Comparison of ENCODE assay signal across 8 cellular contexts in genomic region chr22:39520874-39521857, GRCh38. TPM values are rescaled to one million over a fixed set of nuclear protein-coding genes. Genes with fewer than 3 reads are reported as not detected.
DNase-seq lines count a peak whose midpoint lies in the region; ATAC-seq and TF ChIP-seq lines count a peak whose summit lies in the region.

No MANE protein-coding gene starts in this region.

- H3K4me1 Mint-ChIP-seq in CD14-positive monocyte, result peaks cover 60% of the 10 kb centered on the region

- WGBS in hepatocyte (ENCODE audit: low lambda C conversion rate, missing lambda C conversion rate), result 3% methylated on average over 43 of the region's 55 CpGs

- H3K9me3 Mint-ChIP-seq in CD14-positive monocyte, result no peaks in the 10 kb centered on the region

- TF ChIP-seq CTCF in CD14-positive monocyte (IDR thresholded peaks at IDR 0.05) (no peak), astrocyte of the cerebellum (IDR thresholded peaks at IDR 0.05; ENCODE audit: low read depth, low read length, missing control alignments) (no peak), hepatocyte (IDR thresholded peaks at IDR 0.05; ENCODE audit: poor library complexity) (no peak), gastrocnemius medialis (IDR thresholded peaks at IDR 0.05 in 4 of 5, conservative IDR thresholded peaks at IDR 0.05 in 1 of 5) (no peak)

- H3K9me3 ChIP-seq in HUES6 (ENCODE audit: control insufficient read depth, insufficient read depth, low read depth, low read length) (no peaks in the 10 kb centered on the region), hepatocyte (ENCODE audit: low read depth) (no peaks in the 10 kb centered on the region), gastrocnemius medialis (no peaks in the 10 kb centered on the region)

- peaks cover 73% of the 10 kb centered on the region for H3K79me2 ChIP-seq in hepatocyte

- in situ Hi-C loops in astrocyte of the cerebellum (cut with HindIII; ENCODE audit: low sequenced_read_pairs), result no loop called here
- in situ Hi-C loops in gastrocnemius medialis (cut with MboI; ENCODE audit: low sequenced_read_pairs in 4 of 4), result loop anchor here in 2 of 4 donors (25.0 kb wide), 2 partner anchors 209 to 359 kb away; partner anchors contain the start of genes CBX7 (in 2 of the 2) and RPL3 (in 1 of the 2)

- H3K9ac ChIP-seq in HUES6 (ENCODE audit: low read length), result peak overlapping the region; percentile 98

- no peaks in the 10 kb centered on the region for H3K9me2 ChIP-seq in hepatocyte (replicated peaks; ENCODE audit: insufficient read depth)

- H3K4me1 ChIP-seq in HUES6 (ENCODE audit: control insufficient read depth, insufficient read depth, low read length), result peaks cover 11% of the 10 kb centered on the region
- H3K4me1 ChIP-seq in hepatocyte (ENCODE audit: insufficient read depth), result peaks cover 29% of the 10 kb centered on the region
- peaks cover 56 to 60% of the 10 kb centered on the region in 2 donors for H3K4me1 ChIP-seq in gastrocnemius medialis

- DNase-seq in CD14-positive monocyte (ENCODE audit: low spot score), result peak; percentile 91
- peak; percentile 37 for DNase-seq in T-helper 22 cell (ENCODE audit: low read depth)
- no peak for DNase-seq in astrocyte of the cerebellum (ENCODE audit: low read depth)
- peak; percentile 92 for DNase-seq in hepatocyte (ENCODE audit: low spot score)
- DNase-seq in gastrocnemius medialis, result peak; percentile 79 to 87

- peaks cover 42 to 64% of the 10 kb centered on the region in 2 donors for H3K36me3 Mint-ChIP-seq in CD14-positive monocyte

- ATAC-seq in GM19372 (IDR thresholded peaks at IDR 0.05; ENCODE audit: low read depth, unreplicated experiment) (peak; percentile 26), gastrocnemius medialis (peak; percentile 45 to 63), HG03196 (IDR thresholded peaks at IDR 0.05; ENCODE audit: unreplicated experiment) (no peak)

- H3K27me3 ChIP-seq in HUES6 (ENCODE audit: control insufficient read depth, insufficient read depth, low read length) (peaks cover 2% of the 10 kb centered on the region; the same call in 1 of the 2 replicates), hepatocyte (no peaks in the 10 kb centered on the region), gastrocnemius medialis (no peaks in the 10 kb centered on the region)

- peak overlapping the region; percentile 97 to 100 (median 99) for H3K27ac Mint-ChIP-seq in CD14-positive monocyte

- H3K4me3 ChIP-seq in HUES6 (ENCODE audit: low read depth, low read length) (peak overlapping the region; percentile 80), astrocyte of the cerebellum (ENCODE audit: low read depth, low read length) (peak overlapping the region; percentile 99), hepatocyte (peak overlapping the region; percentile 96), gastrocnemius medialis (peak overlapping the region; percentile 88 to 100 (median 99))

- H3K36me3 ChIP-seq in HUES6 (ENCODE audit: control insufficient read depth, insufficient read depth, low read length) (peaks cover 52% of the 10 kb centered on the region), hepatocyte (replicated peaks; ENCODE audit: insufficient read depth, low read depth) (peaks cover 9% of the 10 kb centered on the region), gastrocnemius medialis (peaks cover 0 to 33% of the 10 kb centered on the region in 2 donors)

- no peak for TF ChIP-seq POLR2A in gastrocnemius medialis (IDR thresholded peaks at IDR 0.05)

- H2AFZ ChIP-seq in hepatocyte, result no peak overlapping the region

- H3K4me2 ChIP-seq in hepatocyte, result peak overlapping the region; percentile 99

- peaks cover 0 to 7% (median 0%) of the 10 kb centered on the region in 3 donors for H3K27me3 Mint-ChIP-seq in CD14-positive monocyte (ENCODE audit: low read depth in 3 of 3)

- peak overlapping the region; percentile 90 to 92 for H3K4me3 Mint-ChIP-seq in CD14-positive monocyte

- intact Hi-C loops in CD14-positive monocyte (cut with micrococcal nuclease) (loop anchor here (2.0 to 10.0 kb wide), 4 partner anchors 18 to 766 kb away; partner anchors contain the start of genes CBX7 (in 1 of the 2), MIEF1 (in 1 of the 2) and SUN2 (in 1 of the 2)), gastrocnemius medialis (cut with DNase I; ENCODE audit: low total_unique reads) (loop anchor here (1.0 to 10.0 kb wide), 7 partner anchors 11 to 1916 kb away; partner anchors contain the start of genes GGA1, MIEF1, MRTFA and RPS19BP1)

- H4K20me1 ChIP-seq in hepatocyte (ENCODE audit: insufficient read depth, poor library complexity, severe bottlenecking), result peaks cover 54% of the 10 kb centered on the region

- H3K27ac ChIP-seq in HUES6 (ENCODE audit: low read depth, low read length), result peak overlapping the region; percentile 98
- H3K27ac ChIP-seq in hepatocyte, result peak overlapping the region; percentile 99
- peak overlapping the region; percentile 95 to 100 (median 100) for H3K27ac ChIP-seq in gastrocnemius medialis

RNA-seq across cellular contexts. Expression of gene ATF4, which starts 0.8 kb away (rescaled TPM):
- polyA plus RNA-seq in CD14-positive monocyte, result 10 to 100 TPM; 55.1 to 59.0 TPM
- total RNA-seq in hepatocyte, result 231 and 271 TPM in 2 replicates
- polyA plus RNA-seq in hepatocyte, result 144 and 170 TPM in 2 replicates
- total RNA-seq in gastrocnemius medialis, result 100 to 1,000 TPM; 480 to 666 (median 533) TPM

RNA-seq across cellular contexts. Expression of gene RPS19BP1, which starts 11.4 kb away (rescaled TPM):
- 100 to 1,000 TPM in 1 of 2 donors, 10 to 100 TPM in 1; 73.5 to 106 TPM for polyA plus RNA-seq in CD14-positive monocyte
- 82.9 and 84.0 TPM in 2 replicates for total RNA-seq in hepatocyte
- polyA plus RNA-seq in hepatocyte, result 117 and 118 TPM in 2 replicates
- 100 to 1,000 TPM in 2 of 4 donors, 10 to 100 TPM in 2; 72.2 to 128 (median 104) TPM for total RNA-seq in gastrocnemius medialis

RNA-seq across cellular contexts. Expression of gene MIEF1, which starts 19.1 kb away (rescaled TPM):
- polyA plus RNA-seq in CD14-positive monocyte (10 to 100 TPM; 13.3 to 14.0 TPM), hepatocyte (17.5 and 22.2 TPM in 2 replicates)
- total RNA-seq in hepatocyte (25.8 and 31.8 TPM in 2 replicates), gastrocnemius medialis (10 to 100 TPM; 11.4 to 25.4 (median 12.9) TPM)

RNA-seq across cellular contexts. Expression of gene CACNA1I, which starts 49.4 kb away (rescaled TPM):
- not detected for polyA plus RNA-seq in CD14-positive monocyte
- total RNA-seq in hepatocyte, result 0.16 and 0.17 TPM in 2 replicates
- 0.10 and 0.21 TPM in 2 replicates for polyA plus RNA-seq in hepatocyte
- not detected for total RNA-seq in gastrocnemius medialis
